9 cellular contexts compared by ENCODE assay signal in the genomic region with DNA sequence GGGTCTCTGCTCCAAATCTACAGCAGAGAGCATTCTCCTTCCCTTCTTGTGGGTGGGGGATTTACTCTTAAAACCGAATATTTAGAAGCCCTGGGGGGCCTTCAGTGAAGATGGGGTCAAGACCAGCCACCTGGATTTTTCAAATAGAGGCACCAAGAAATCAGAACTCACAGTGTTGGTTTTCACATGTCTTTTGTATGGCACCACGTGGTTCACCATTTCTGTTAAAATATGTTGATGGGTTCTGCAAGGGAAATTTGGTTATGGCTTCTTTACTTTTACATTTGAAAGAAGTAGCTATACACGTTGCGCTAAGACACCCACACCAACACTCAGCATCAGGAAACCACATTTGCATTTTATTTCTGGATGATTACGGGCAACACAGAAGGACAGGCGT. TPM values are rescaled to one million over a fixed set of nuclear protein-coding genes. Genes with fewer than 3 reads are reported as not detected.
"Had no signal": no experiment of that assay in that cellular context is flagged by ENCODE, and none has a peak within 500 bp of the region (broad histone marks: within the 10 kb centered on the region; RNA-seq: fewer than 3 reads in every experiment).

No MANE protein-coding gene starts in this region.

- ATAC-seq: GM12878 had no signal

- H3K4me3 ChIP-seq: GM12878 had no signal

- FAIRE-seq: G401.6, GM12878, GM12891, GM12892, GM18507, GM19239 had no signal

- DNase-seq: GDM1, GF-D8 had no signal

RNA-seq across cellular contexts. Expression of a gene that starts 17.7 kb away (rescaled TPM):
- total RNA-seq: G401 had no signal
